In the genomic region with DNA sequence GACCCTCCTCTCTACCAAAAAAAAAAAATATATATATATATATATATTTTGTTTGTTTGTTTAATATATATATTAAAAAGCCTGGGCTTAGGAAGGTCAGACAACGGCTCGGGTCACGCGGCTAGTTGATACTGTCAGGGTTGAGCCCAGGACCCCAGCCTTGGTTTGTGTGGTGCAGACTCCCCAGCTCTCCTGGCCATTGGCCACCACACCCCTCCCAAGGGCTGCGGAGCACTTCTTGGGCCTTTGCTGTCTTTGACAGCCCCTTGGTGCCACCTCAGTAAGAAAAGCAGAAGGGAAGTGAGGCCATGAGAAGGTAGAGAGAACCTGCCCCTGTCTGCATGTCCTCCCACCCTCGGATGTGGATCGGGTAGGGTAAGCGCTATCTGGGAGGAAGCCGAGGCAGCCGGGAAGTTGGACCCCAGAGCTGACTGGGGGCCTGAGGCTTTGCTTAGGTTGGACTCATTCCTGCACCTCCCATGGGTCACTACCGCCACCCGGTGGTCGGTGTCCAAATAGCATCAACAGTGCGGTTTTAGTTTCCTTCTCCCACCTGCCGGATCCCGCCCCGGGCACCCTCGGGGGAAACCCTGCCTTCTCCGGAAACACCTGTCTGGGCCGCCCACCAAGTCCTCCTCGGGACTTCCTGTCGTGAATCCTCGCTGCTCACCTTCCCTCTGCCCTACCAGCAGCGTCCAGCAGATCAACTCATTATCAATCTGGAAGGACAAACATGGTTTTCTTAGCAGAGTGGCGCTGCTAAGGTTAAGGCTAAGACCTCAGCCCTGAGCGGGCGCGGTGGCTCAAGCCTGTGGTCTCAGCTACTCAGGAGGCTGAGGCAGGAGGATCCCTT, we compare ENCODE assay signal across 8 cellular contexts. TPM values are rescaled to one million over a fixed set of nuclear protein-coding genes. Genes with fewer than 3 reads are reported as not detected.
A peak's percentile ranks its signal among the peaks of the same experiment; 100 is the strongest.
DNase-seq lines count a peak whose midpoint lies in the region; ATAC-seq lines count a peak whose summit lies in the region.

No MANE protein-coding gene starts in this region.

- H3K4me1 Mint-ChIP-seq in activated CD4-positive, alpha-beta memory T cell treated with anti-CD3 and anti-CD28 coated beads, Interleukin-2, amount 10 ng/mL, durations not matched to agents 7 days and 5 days, result peaks cover 12% of the 10 kb centered on the region

- POLR2A ChIA-PET in activated CD4-positive, alpha-beta memory T cell treated with anti-CD3 and anti-CD28 coated beads, Interleukin-2, amount 10 ng/mL, durations not matched to agents 7 days and 5 days (lab: Charles Lee), result interaction anchor here (1.9 kb wide), 1 partner anchor 31 kb away, joined by 6 read pairs; the partner anchor contains the start of gene GNPAT

- H3K36me3 Mint-ChIP-seq in activated CD4-positive, alpha-beta memory T cell treated with anti-CD3 and anti-CD28 coated beads, Interleukin-2, amount 10 ng/mL, durations not matched to agents 7 days and 5 days (ENCODE audit: low read depth), result no peaks in the 10 kb centered on the region

- DNase-seq in CMK (ENCODE audit: low read depth), result peak; percentile 82
- DNase-seq in NCI-H748 treated with DMSO at 0.1 percent for 48 hours (lab: John Stamatoyannopoulos, UW), result peak; percentile 47
- peak; percentile 89 for DNase-seq in activated CD4-positive, alpha-beta memory T cell treated with anti-CD3 and anti-CD28 coated beads, Interleukin-2, amount 10 ng/mL, durations not matched to agents 7 days and 5 days
- peak; percentile 86 for DNase-seq in effector CD8-positive, alpha-beta T cell (lab: John Stamatoyannopoulos, UW)
- peak; percentile 92 for DNase-seq in mesenteric fat pad (ENCODE audit: low spot score)
- DNase-seq in stimulated activated CD8-positive, alpha-beta memory T cell treated with anti-CD3 and anti-CD28 coated beads, Interleukin-15, amount 100 ng/mL, for 1 hour (ENCODE audit: low read depth), result peak; percentile 85

- no peaks in the 10 kb centered on the region for H3K9me3 Mint-ChIP-seq in activated CD4-positive, alpha-beta memory T cell treated with anti-CD3 and anti-CD28 coated beads, Interleukin-2, amount 10 ng/mL, durations not matched to agents 7 days and 5 days

- peak; percentile 85 for ATAC-seq in GM19438 (IDR thresholded peaks at IDR 0.05; ENCODE audit: low read depth, unreplicated experiment)
- ATAC-seq in HG03558 (IDR thresholded peaks at IDR 0.05; ENCODE audit: extremely low read depth, unreplicated experiment), result peak; percentile 58

- H3K4me3 Mint-ChIP-seq in activated CD4-positive, alpha-beta memory T cell treated with anti-CD3 and anti-CD28 coated beads, Interleukin-2, amount 10 ng/mL, durations not matched to agents 7 days and 5 days, result peak overlapping the region; percentile 72

- H3K27me3 Mint-ChIP-seq in activated CD4-positive, alpha-beta memory T cell treated with anti-CD3 and anti-CD28 coated beads, Interleukin-2, amount 10 ng/mL, durations not matched to agents 7 days and 5 days, result peaks cover 5% of the 10 kb centered on the region

- CTCF ChIA-PET in activated CD4-positive, alpha-beta memory T cell treated with anti-CD3 and anti-CD28 coated beads, Interleukin-2, amount 10 ng/mL, durations not matched to agents 7 days and 5 days (lab: Charles Lee), result interaction anchor here (0.6 to 2.1 kb wide), 12 partner anchors 9 to 1258 kb away, joined by 3 to 12 read pairs (median 3); partner anchors contain the start of gene FAM89A

- H3K27ac Mint-ChIP-seq in activated CD4-positive, alpha-beta memory T cell treated with anti-CD3 and anti-CD28 coated beads, Interleukin-2, amount 10 ng/mL, durations not matched to agents 7 days and 5 days, result no peak overlapping the region

RNA-seq across cellular contexts. Expression of gene GNPAT, which starts 29.8 kb away (rescaled TPM):
- total RNA-seq in activated CD4-positive, alpha-beta memory T cell treated with anti-CD3 and anti-CD28 coated beads, Interleukin-2, amount 10 ng/mL, durations not matched to agents 7 days and 5 days, result 10 to 100 TPM; 44.6 to 45.2 TPM
- 32.9 TPM for total RNA-seq in mesenteric fat pad

RNA-seq across cellular contexts. Expression of gene TRIM67, which starts 49.4 kb away (rescaled TPM):
- total RNA-seq in activated CD4-positive, alpha-beta memory T cell treated with anti-CD3 and anti-CD28 coated beads, Interleukin-2, amount 10 ng/mL, durations not matched to agents 7 days and 5 days, result not detected
- total RNA-seq in mesenteric fat pad, result 0.22 TPM

Comparison
In these comparisons a context has a peak if more than half of its experiments do, and no peak if none do; other contexts are left out.
1. Peak in every context shown above with its lines: DNase-seq and ATAC-seq.